ENCODE assay signal across 8 cellular contexts in the genomic region with DNA sequence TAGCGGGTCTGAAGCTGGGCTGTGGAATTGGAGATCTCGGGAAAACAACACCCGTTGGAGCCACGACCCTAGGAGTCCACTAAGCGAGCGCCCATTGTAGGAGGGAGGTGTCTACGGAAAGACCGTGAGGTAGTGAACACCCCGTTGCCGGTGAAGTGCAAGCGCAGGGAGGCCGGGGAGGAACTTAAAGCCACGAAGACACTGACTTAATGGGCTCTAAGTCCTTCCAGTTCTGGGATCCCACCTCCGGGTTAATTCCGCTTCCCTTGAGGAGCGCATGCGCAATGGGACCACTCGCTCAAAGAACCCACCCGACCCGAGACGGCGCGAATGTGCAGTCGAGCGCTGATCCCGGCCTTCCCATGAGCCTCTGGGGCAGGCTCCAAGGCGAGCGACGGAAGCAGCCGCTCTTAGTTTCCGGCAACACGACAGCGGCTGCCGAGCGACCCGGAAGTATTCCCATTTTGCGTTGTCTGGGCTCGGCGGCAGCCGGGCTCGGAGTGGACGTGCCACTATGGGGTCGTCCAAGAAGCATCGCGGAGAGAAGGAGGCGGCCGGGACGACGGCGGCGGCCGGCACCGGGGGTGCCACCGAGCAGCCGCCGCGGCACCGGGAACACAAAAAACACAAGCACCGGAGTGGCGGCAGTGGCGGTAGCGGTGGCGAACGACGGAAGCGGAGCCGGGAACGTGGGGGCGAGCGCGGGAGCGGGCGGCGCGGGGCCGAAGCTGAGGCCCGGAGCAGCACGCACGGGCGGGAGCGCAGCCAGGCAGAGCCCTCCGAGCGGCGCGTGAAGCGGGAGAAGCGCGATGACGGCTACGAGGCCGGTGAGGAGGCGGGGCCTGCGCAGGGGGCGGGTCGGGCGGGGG. TPM values are rescaled to one million over a fixed set of nuclear protein-coding genes. Genes with fewer than 3 reads are reported as not detected.
A peak's percentile ranks its signal among the peaks of the same experiment; 100 is the strongest.
DNase-seq lines count a peak whose midpoint lies in the region; ATAC-seq, FAIRE-seq and TF ChIP-seq lines count a peak whose summit lies in the region.

Gene SART1, plus strand, starts transcription at position 468 of the 869 bp plus-strand sequence. Its CDS starts 47 bp downstream, at position 515.

- peak within 1 kb of the TSS; percentile 91 for H3K9ac ChIP-seq in endothelial cell of umbilical vein (replicated peaks; ENCODE audit: extremely low read depth, insufficient read depth, low read length)

- TF ChIP-seq CTCF in endothelial cell of umbilical vein (IDR thresholded peaks at IDR 0.05; ENCODE audit: extremely low read depth in 1 of 2, insufficient read depth in 1 of 2, low read depth in 1 of 2, low read length in 2 of 2): no peak

- peak; percentile 41; the same call in 1 of the 2 replicates for TF ChIP-seq EP300 in Ishikawa (IDR thresholded peaks at IDR 0.05; ENCODE audit: borderline replicate concordance)

- DNase-seq in DMS 273 (lab: John Stamatoyannopoulos, UW; ENCODE audit: unreplicated experiment) (peak; percentile 98), OCI-M2 (lab: John Stamatoyannopoulos, UW; ENCODE audit: unreplicated experiment) (peak; percentile 68), activated T-cell treated with anti-CD3 and anti-CD28 coated beads for 24 hours (ENCODE audit: low read depth) (peak; percentile 95), endothelial cell of umbilical vein (ENCODE audit: low read depth, low spot score) (peak; percentile 99), midbrain (lab: John Stamatoyannopoulos, UW) (peak; percentile 99)
- DNase-seq in stimulated activated CD8-positive, alpha-beta memory T cell treated with anti-CD3 and anti-CD28 coated beads, Interleukin-15, amount 100 ng/mL, for 48 hours (ENCODE audit: low read depth in 2 of 2): peak; percentile 97

- POLR2A ChIA-PET in endothelial cell of umbilical vein (lab: Charles Lee): interaction anchor here (1.4 kb wide), 1 partner anchor 71 kb away, joined by 3 read pairs; the partner anchor contains the start of gene CCDC85B

- H3K9me3 ChIP-seq in endothelial cell of umbilical vein (replicated peaks; ENCODE audit: control insufficient read depth, insufficient read depth, low read length): no peaks in the 10 kb centered on the region

- peak; percentile 99 for FAIRE-seq in endothelial cell of umbilical vein (lab: Jason Lieb, UNC)

- peak within 1 kb of the TSS; percentile 79 to 98 (median 90) for H3K4me3 ChIP-seq in endothelial cell of umbilical vein (replicated peaks in 1 of 3; ENCODE audit: insufficient read depth in 1 of 3, low read depth in 1 of 3, low read length in 3 of 3)

- peaks cover 28% of the 10 kb centered on the region for H3K79me2 ChIP-seq in endothelial cell of umbilical vein (ENCODE audit: control insufficient read depth, insufficient read depth, low read length)

- dilution Hi-C loops in endothelial cell of umbilical vein (cut with MboI; ENCODE audit: extremely low pct_ligation_motif_present, low sequenced_read_pairs): no loop called here

- intact Hi-C loops in endothelial cell of umbilical vein (cut with micrococcal nuclease): loop anchor here (1.0 kb wide), 4 partner anchors 41 to 102 kb away; partner anchors contain the start of genes BANF1, C11orf68, CCDC85B and DRAP1

- peak; percentile 98 for TF ChIP-seq POLR2A in endothelial cell of umbilical vein (IDR thresholded peaks at IDR 0.05; ENCODE audit: low read depth, low read length)

- H3K4me2 ChIP-seq in endothelial cell of umbilical vein (ENCODE audit: insufficient read depth, low read length): peak within 1 kb of the TSS; percentile 96

- no peaks in the 10 kb centered on the region for H3K9me1 ChIP-seq in endothelial cell of umbilical vein (replicated peaks; ENCODE audit: control insufficient read depth, extremely low read depth, insufficient read depth, low read length)

- H3K4me1 ChIP-seq in endothelial cell of umbilical vein (ENCODE audit: control insufficient read depth, extremely low read depth, insufficient read depth, low read length): peaks cover 11% of the 10 kb centered on the region

- TSS peak; percentile 96 for BruUV-seq in endothelial cell of umbilical vein (replicated peaks; lab: Mats Ljungman, UMichigan)

- ATAC-seq in GM21528 (IDR thresholded peaks at IDR 0.05; ENCODE audit: low FRiP score, unreplicated experiment): peak; percentile 82

- peaks cover 6 to 24% of the 10 kb centered on the region in 2 experiments for H3K36me3 ChIP-seq in endothelial cell of umbilical vein (ENCODE audit: control insufficient read depth in 2 of 2, extremely low read depth in 1 of 2, insufficient read depth in 2 of 2, low read length in 2 of 2)

- CTCF ChIA-PET in endothelial cell of umbilical vein (lab: Charles Lee): interaction anchor here (1.1 to 2.2 kb wide), 3 partner anchors 10 to 77 kb away, joined by 3 to 8 read pairs (median 6); partner anchors contain the start of gene FIBP

- no peaks in the 10 kb centered on the region for H3K27me3 ChIP-seq in endothelial cell of umbilical vein (ENCODE audit: control insufficient read depth in 2 of 2, insufficient read depth in 2 of 2, low read length in 2 of 2)

- H4K20me1 ChIP-seq in endothelial cell of umbilical vein (replicated peaks; ENCODE audit: control insufficient read depth, extremely low read depth, insufficient read depth, low read length): no peaks in the 10 kb centered on the region

- no peak for TF ChIP-seq RAD21 in Ishikawa (IDR thresholded peaks at IDR 0.05; ENCODE audit: low read depth)

- peak within 1 kb of the TSS; percentile 79 for H2AFZ ChIP-seq in endothelial cell of umbilical vein (ENCODE audit: low read depth, low read length)

- H3K27ac ChIP-seq in endothelial cell of umbilical vein (ENCODE audit: insufficient read depth, low read depth, low read length): peak within 1 kb of the TSS; percentile 78

TF ChIP-seq in Ishikawa, 13 proteins besides CTCF, POLR2A, EP300 and RAD21 (continues in another document):
- TF ChIP-seq CREB1 (IDR thresholded peaks at IDR 0.05; ENCODE audit: low read depth): 0 out of 2 replicates have a peak, but pooled peaks have one; percentile 48
- no peak for TF ChIP-seq CEBPB (IDR thresholded peaks at IDR 0.05)
- TF ChIP-seq FOXM1 (IDR thresholded peaks at IDR 0.05; ENCODE audit: borderline replicate concordance, low read depth): no peak
- TF ChIP-seq, protein P1, sequence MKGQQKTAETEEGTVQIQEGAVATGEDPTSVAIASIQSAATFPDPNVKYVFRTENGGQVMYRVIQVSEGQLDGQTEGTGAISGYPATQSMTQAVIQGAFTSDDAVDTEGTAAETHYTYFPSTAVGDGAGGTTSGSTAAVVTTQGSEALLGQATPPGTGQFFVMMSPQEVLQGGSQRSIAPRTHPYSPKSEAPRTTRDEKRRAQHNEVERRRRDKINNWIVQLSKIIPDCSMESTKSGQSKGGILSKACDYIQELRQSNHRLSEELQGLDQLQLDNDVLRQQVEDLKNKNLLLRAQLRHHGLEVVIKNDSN (IDR thresholded peaks at IDR 0.05): 0 out of 2 replicates have a peak, but pooled peaks have one; percentile 12
- TF ChIP-seq TAF1 (IDR thresholded peaks at IDR 0.05; ENCODE audit: low read depth): peak; percentile 93
- TF ChIP-seq TCF12 (IDR thresholded peaks at IDR 0.05; ENCODE audit: low read depth): peak; percentile 84

TF ChIP-seq in endothelial cell of umbilical vein, 7 proteins besides CTCF, POLR2A, EP300 and RAD21:
- TF ChIP-seq MAX (IDR thresholded peaks at IDR 0.05; ENCODE audit: insufficient read depth, insufficient read length) (peak; percentile 66), JUN (IDR thresholded peaks at IDR 0.05; ENCODE audit: borderline replicate concordance, insufficient read depth, insufficient read length, low read depth) (no peak), POLR2AphosphoS5 (IDR thresholded peaks at IDR 0.05; ENCODE audit: insufficient read depth, low read depth, low read length) (peak; percentile 97)

RNA-seq across cellular contexts. Expression of gene SART1, which starts in this region (rescaled TPM):
- 58.9 and 62.7 TPM in 2 replicates for total RNA-seq in endothelial cell of umbilical vein
- 17.3 and 21.8 TPM in 2 replicates for polyA plus RNA-seq in endothelial cell of umbilical vein
- 27.7 and 37.3 TPM in 2 replicates for polyA plus RNA-seq in endothelial cell of umbilical vein (2011; cell fraction: cytosol; rRNA removed)
- 42.7 and 51.2 TPM in 2 replicates for polyA plus RNA-seq in endothelial cell of umbilical vein (2011; cell fraction: nucleus; rRNA removed)
- 40.1 and 62.1 TPM in 2 replicates for polyA plus RNA-seq in endothelial cell of umbilical vein (2012)
- polyA minus RNA-seq in endothelial cell of umbilical vein: 15.3 and 18.8 TPM in 2 replicates
- 16.8 TPM for polyA minus RNA-seq in endothelial cell of umbilical vein (2011; cell fraction: cytosol; rRNA and poly(A)+ RNA removed)
- polyA minus RNA-seq in endothelial cell of umbilical vein (2011; cell fraction: nucleus; rRNA and poly(A)+ RNA removed): 9.5 and 17.6 TPM in 2 replicates

Comparison
In these comparisons a context has a peak if more than half of its experiments do, and no peak if none do; other contexts are left out.
1. Peak in every context shown above with its lines: DNase-seq, ATAC-seq, H3K4me3 ChIP-seq and H3K27ac ChIP-seq.